In the genomic region with DNA sequence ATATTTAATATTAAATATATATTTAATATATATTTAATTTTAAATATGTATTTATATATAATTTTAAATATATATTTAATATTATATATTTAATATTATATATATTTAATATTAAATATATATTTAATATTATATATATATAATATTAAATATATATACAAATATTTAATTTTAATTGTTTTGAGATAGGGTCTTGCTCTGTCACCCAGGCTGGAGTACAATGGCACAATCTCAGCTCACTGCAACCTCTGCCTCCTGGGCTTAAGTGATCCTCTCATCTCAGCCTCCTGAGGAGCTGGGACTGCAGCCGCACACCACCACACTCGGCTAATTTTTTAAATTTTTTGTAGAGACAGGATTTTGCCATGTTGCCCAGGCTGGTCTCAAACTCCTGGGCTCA, we compare ENCODE assay signal across 12 cellular contexts. TPM values are rescaled to one million over a fixed set of nuclear protein-coding genes. Genes with fewer than 3 reads are reported as not detected.
DNase-seq lines count a peak whose midpoint lies in the region; ATAC-seq, FAIRE-seq and TF ChIP-seq lines count a peak whose summit lies in the region.
"Not testable (repeated sequence)": the region's sequence is repeated elsewhere in the genome, so short reads cannot be mapped to it uniquely, and the experiment has no call there.
"Had no signal": no experiment of that assay in that cellular context is flagged by ENCODE, and none has a peak within 500 bp of the region (broad histone marks: within the 10 kb centered on the region; RNA-seq: fewer than 3 reads in every experiment).

No MANE protein-coding gene starts in this region.

- not testable (repeated sequence) for H3K36me3 ChIP-seq in heart left ventricle; kidney (ENCODE audit: control insufficient read depth in 1 of 2, insufficient read depth in 2 of 2, low read length in 2 of 2); psoas muscle (ENCODE audit: insufficient read depth in 1 of 2, low read depth in 1 of 2); suprapubic skin

- not testable (repeated sequence) for FAIRE-seq in kidney (lab: Jason Lieb, UNC)

- not testable (repeated sequence) for H3K36me3 Mint-ChIP-seq in chondrocyte (ENCODE audit: low read depth)

- not testable (repeated sequence) for TF ChIP-seq POLR2A in heart left ventricle (IDR thresholded peaks at IDR 0.05); suprapubic skin (IDR thresholded peaks at IDR 0.05)

- TF ChIP-seq EP300 in suprapubic skin (IDR thresholded peaks at IDR 0.05) = not testable (repeated sequence)

- 91 to 97% (median 94%) methylated on average over 2 of the region's 2 CpGs for WGBS in heart left ventricle, 4 donors
- 38 to 84% (median 41%) methylated on average over 2 of the region's 2 CpGs for WGBS in psoas muscle, 3 donors
- 94% methylated on average over 2 of the region's 2 CpGs for WGBS in suprapubic skin

- H3K9me3 ChIP-seq in heart left ventricle; kidney (ENCODE audit: control insufficient read depth in 1 of 2, low read length in 2 of 2); psoas muscle; suprapubic skin: not testable (repeated sequence)

- intact Hi-C loops in heart left ventricle (cut with DNase I); kidney (cut with DNase I); psoas muscle (cut with DNase I): not testable (repeated sequence)

- not testable (repeated sequence) for TF ChIP-seq CTCF in VCaP (conservative IDR thresholded peaks at IDR 0.05); chondrocyte (IDR thresholded peaks at IDR 0.05); heart left ventricle (IDR thresholded peaks at IDR 0.05); kidney (IDR thresholded peaks at IDR 0.05; ENCODE audit: borderline replicate concordance, extremely low read depth, insufficient read depth); psoas muscle (IDR thresholded peaks at IDR 0.05); suprapubic skin (IDR thresholded peaks at IDR 0.05)

- H3K4me3 ChIP-seq in heart left ventricle; kidney (ENCODE audit: low read length in 2 of 2); psoas muscle; suprapubic skin: not testable (repeated sequence)

- H3K27ac ChIP-seq in VCaP (peak overlapping the region; percentile 82), heart left ventricle (peak overlapping the region in 8 of 12 donors; percentile 10 to 51 (median 32)), psoas muscle (peak overlapping the region; percentile 93), suprapubic skin (peak overlapping the region; percentile 62)
- H3K27ac ChIP-seq in kidney (ENCODE audit: low read depth in 2 of 2, low read length in 2 of 2) = not testable (repeated sequence)

- peak; percentile 1 for DNase-seq in chondrocyte (ENCODE audit: low spot score)
- not testable (repeated sequence) for DNase-seq in heart left ventricle; suprapubic skin (ENCODE audit: low spot score in 2 of 2)
- DNase-seq in kidney = peak; percentile 2
- peak in 1 of 2 donors; percentile 24 for DNase-seq in psoas muscle

- H3K27me3 ChIP-seq in heart left ventricle; psoas muscle (ENCODE audit: insufficient read depth in 3 of 3, low read length in 2 of 3); suprapubic skin: not testable (repeated sequence)

- ATAC-seq in heart left ventricle, psoas muscle: not testable (repeated sequence)

- H3K27ac Mint-ChIP-seq in chondrocyte (ENCODE audit: unreplicated experiment) = not testable (repeated sequence)

- not testable (repeated sequence) for H3K9ac ChIP-seq in kidney (ENCODE audit: low read length in 2 of 2)

- H3K4me1 Mint-ChIP-seq in chondrocyte (ENCODE audit: low read depth) = peaks cover 13% of the 10 kb centered on the region

- H3K4me3 Mint-ChIP-seq in chondrocyte (ENCODE audit: unreplicated experiment) = not testable (repeated sequence)

- H3K27me3 Mint-ChIP-seq in chondrocyte (ENCODE audit: low read depth) = not testable (repeated sequence)

- not testable (repeated sequence) for H3K9me3 Mint-ChIP-seq in chondrocyte (ENCODE audit: low read depth)

- peaks cover 0 to 64% (median 32%) of the 10 kb centered on the region in 12 donors for H3K4me1 ChIP-seq in heart left ventricle
- not testable (repeated sequence) for H3K4me1 ChIP-seq in kidney (ENCODE audit: control insufficient read depth in 1 of 2, insufficient read depth in 1 of 2, low read depth in 1 of 2, low read length in 2 of 2)
- peaks cover 58% of the 10 kb centered on the region for H3K4me1 ChIP-seq in psoas muscle
- H3K4me1 ChIP-seq in suprapubic skin = peaks cover 56% of the 10 kb centered on the region

RNA-seq across cellular contexts. Expression of gene GPR157, which starts 5.2 kb away (rescaled TPM):
- 1.9 to 8.2 TPM (median 6.9 TPM) in 3 replicates for total RNA-seq in chondrocyte
- total RNA-seq in heart left ventricle = 10 to 100 TPM; 21.1 to 41.8 (median 30.3) TPM
- 10 to 100 TPM in 1 of 2 donors, 1 to 10 TPM in 1; 9.2 to 10.2 TPM for polyA plus RNA-seq in heart left ventricle
- total RNA-seq in kidney = 9.1 TPM
- 3.2 TPM for polyA plus RNA-seq in kidney (ENCODE audit: insufficient read depth, low read depth, low replicate concordance)
- total RNA-seq in psoas muscle = 10 to 100 TPM; 13.1 to 49.5 (median 33.4) TPM
- 10 to 100 TPM; 11.6 to 21.6 (median 15.7) TPM for polyA plus RNA-seq in psoas muscle
- 10 to 100 TPM; 38.9 to 62.8 (median 44.2) TPM for total RNA-seq in suprapubic skin

RNA-seq across cellular contexts. Expression of gene SLC2A5, which starts 54.2 kb away (rescaled TPM):
- total RNA-seq in chondrocyte = 0.27 to 0.73 TPM (median 0.41 TPM) in 3 replicates
- 10 to 100 TPM in 2 of 9 donors, 1 to 10 TPM in 6, under 1 TPM in 1; 0.93 to 15.8 (median 2.9) TPM for total RNA-seq in heart left ventricle
- 1 to 10 TPM in 1 of 2 donors, under 1 TPM in 1; 0.86 to 1.1 TPM for polyA plus RNA-seq in heart left ventricle
- 6.4 TPM for total RNA-seq in kidney
- 9.0 TPM for polyA plus RNA-seq in kidney (ENCODE audit: insufficient read depth, low read depth, low replicate concordance)
- total RNA-seq in psoas muscle = 10 to 100 TPM; 12.8 to 97.9 (median 55.5) TPM
- polyA plus RNA-seq in psoas muscle = 10 to 100 TPM; 13.2 to 36.8 (median 31.7) TPM
- 1 to 10 TPM; 3.3 to 6.5 (median 3.8) TPM for total RNA-seq in suprapubic skin
- total RNA-seq: A172, A673, Daoy, H9 had no signal
- polyA plus RNA-seq: CD4-positive, alpha-beta memory T cell; GM23338 had no signal
